13 cellular contexts compared by ENCODE assay signal in the genomic region with DNA sequence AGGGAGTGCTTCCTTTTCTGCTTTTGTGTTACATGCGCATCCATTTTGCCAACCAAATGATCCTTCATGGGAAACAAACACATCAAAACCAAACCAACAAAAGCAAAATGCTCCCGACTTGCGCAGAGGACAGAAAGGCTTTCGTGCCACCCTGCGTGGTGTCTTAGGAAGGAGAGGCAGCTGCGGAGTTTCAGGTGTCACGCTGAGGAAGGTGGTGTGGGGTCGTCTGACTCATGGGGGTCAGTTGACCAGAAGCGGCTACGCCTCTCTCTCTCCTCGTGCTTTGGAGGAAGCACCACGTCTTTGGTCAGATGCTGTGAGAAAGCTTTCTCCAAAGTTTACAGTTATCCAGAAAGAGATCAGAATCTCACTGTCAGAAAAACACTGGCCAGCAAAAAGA. TPM values are rescaled to one million over a fixed set of nuclear protein-coding genes. Genes with fewer than 3 reads are reported as not detected.
A peak's percentile ranks its signal among the peaks of the same experiment; 100 is the strongest.
DNase-seq lines count a peak whose midpoint lies in the region; ATAC-seq and TF ChIP-seq lines count a peak whose summit lies in the region.
"Had no signal": no experiment of that assay in that cellular context is flagged by ENCODE, and none has a peak within 500 bp of the region (broad histone marks: within the 10 kb centered on the region; RNA-seq: fewer than 3 reads in every experiment).

No MANE protein-coding gene starts in this region.

- H3K27me3 ChIP-seq in lung (ENCODE audit: control insufficient read depth, insufficient read depth) (no peaks in the 10 kb centered on the region), thyroid gland (no peaks in the 10 kb centered on the region), prostate gland (replicated peaks; ENCODE audit: insufficient read depth) (no peaks in the 10 kb centered on the region), WERI-Rb-1 (ENCODE audit: insufficient read depth, low read depth, severe bottlenecking) (no peaks in the 10 kb centered on the region)
- no peaks in the 10 kb centered on the region for H3K27me3 ChIP-seq in CD8-positive, alpha-beta memory T cell (ENCODE audit: insufficient read depth, low read length, poor library complexity, severe bottlenecking)

- ATAC-seq in lung (ENCODE audit: insufficient read depth, low FRiP score) = no peak
- ATAC-seq: activated CD8-positive, alpha-beta T cell treated with anti-CD3 and anti-CD28 coated beads for 36 hours; T-helper 17 cell had no signal

- H3K4me3 ChIP-seq in lung (no peak overlapping the region), thyroid gland (replicated peaks in 1 of 3) (no peak overlapping the region), prostate gland (no peak overlapping the region), WERI-Rb-1 (ENCODE audit: low read depth, low read length) (no peak overlapping the region)
- no peak overlapping the region for H3K4me3 ChIP-seq in CD8-positive, alpha-beta memory T cell (ENCODE audit: low read length)

- H3K27ac ChIP-seq in lung (ENCODE audit: low read depth in 1 of 2, low read length in 1 of 2) (peak overlapping the region; percentile 9 to 50), thyroid gland (peak overlapping the region in 2 of 3 donors; percentile 72 to 90), prostate gland (no peak overlapping the region), WERI-Rb-1 (no peak overlapping the region; the same call in 1 of the 2 replicates)
- no peak overlapping the region for H3K27ac ChIP-seq in CD8-positive, alpha-beta memory T cell (ENCODE audit: low read depth, low read length)

- H3K4me1 Mint-ChIP-seq in MCF 10A (ENCODE audit: insufficient read depth, unreplicated experiment) = peaks cover 70% of the 10 kb centered on the region
- H3K4me1 Mint-ChIP-seq in CD8-positive, alpha-beta memory T cell = peaks cover 4 to 17% (median 11%) of the 10 kb centered on the region in 3 donors

- no peaks in the 10 kb centered on the region for H3K27me3 Mint-ChIP-seq in MCF 10A (ENCODE audit: insufficient read depth, unreplicated experiment)
- peaks cover 6 to 14% of the 10 kb centered on the region in 2 donors for H3K27me3 Mint-ChIP-seq in CD8-positive, alpha-beta memory T cell

- TF ChIP-seq CTCF in MCF 10A (IDR thresholded peaks at IDR 0.05; ENCODE audit: unreplicated experiment) = no peak
- TF ChIP-seq CTCF in lung (IDR thresholded peaks at IDR 0.05; ENCODE audit: control extremely low read depth, extremely low read depth) = no peak
- no peak for TF ChIP-seq CTCF in thyroid gland (IDR thresholded peaks at IDR 0.05)
- TF ChIP-seq CTCF in prostate gland (IDR thresholded peaks at IDR 0.05) = no peak
- no peak for TF ChIP-seq CTCF in WERI-Rb-1 (IDR thresholded peaks at IDR 0.05; ENCODE audit: low read depth, low read length)

- no peak for TF ChIP-seq POLR2A in thyroid gland (IDR thresholded peaks at IDR 0.05)
- no peak for TF ChIP-seq POLR2A in prostate gland (IDR thresholded peaks at IDR 0.05)

- no peaks in the 10 kb centered on the region for H3K36me3 ChIP-seq in lung (ENCODE audit: control insufficient read depth in 2 of 2, insufficient read depth in 2 of 2, low read length in 2 of 2)
- no peaks in the 10 kb centered on the region for H3K36me3 ChIP-seq in thyroid gland
- H3K36me3 ChIP-seq in CD8-positive, alpha-beta memory T cell (ENCODE audit: insufficient read depth, low read length) = no peaks in the 10 kb centered on the region
- H3K36me3 ChIP-seq in prostate gland = no peaks in the 10 kb centered on the region
- H3K36me3 ChIP-seq in WERI-Rb-1 = no peaks in the 10 kb centered on the region

- peak overlapping the region; percentile 75 for H3K27ac Mint-ChIP-seq in MCF 10A (ENCODE audit: low read depth, unreplicated experiment)
- H3K27ac Mint-ChIP-seq in CD8-positive, alpha-beta memory T cell = no peak overlapping the region
- H3K27ac Mint-ChIP-seq: activated CD8-positive, alpha-beta T cell treated with anti-CD3 and anti-CD28 coated beads for 36 hours; activated naive CD8-positive, alpha-beta T cell treated with anti-CD3 and anti-CD28 coated beads, Interleukin-2, amount 10 ng/mL, durations not matched to agents 7 days and 5 days; T-helper 17 cell had no signal

- peak; percentile 37 for DNase-seq in LoVo (ENCODE audit: low spot score)
- DNase-seq in MCF 10A (ENCODE audit: unreplicated experiment) = no peak
- DNase-seq in lung (ENCODE audit: low spot score) = no peak
- DNase-seq in thyroid gland = no peak
- DNase-seq in CD8-positive, alpha-beta memory T cell = no peak
- DNase-seq in prostate gland (ENCODE audit: low spot score) = no peak
- DNase-seq in WERI-Rb-1 = no peak
- DNase-seq: activated CD8-positive, alpha-beta T cell treated with anti-CD3 and anti-CD28 coated beads for 36 hours; activated naive CD8-positive, alpha-beta T cell treated with anti-CD3 and anti-CD28 coated beads, Interleukin-2, amount 10 ng/mL, durations not matched to agents 7 days and 5 days; DMS 273 treated with DMSO at 0.1 percent for 48 hours; NCI-H748 treated with DMSO at 0.1 percent for 48 hours; posterior cingulate gyrus; T-helper 17 cell had no signal

- no peak overlapping the region for H3K4me3 Mint-ChIP-seq in MCF 10A (ENCODE audit: unreplicated experiment)
- no peak overlapping the region for H3K4me3 Mint-ChIP-seq in CD8-positive, alpha-beta memory T cell
- H3K4me3 Mint-ChIP-seq: activated CD8-positive, alpha-beta T cell treated with anti-CD3 and anti-CD28 coated beads for 36 hours; activated naive CD8-positive, alpha-beta T cell treated with anti-CD3 and anti-CD28 coated beads, Interleukin-2, amount 10 ng/mL, durations not matched to agents 7 days and 5 days; T-helper 17 cell had no signal

- 75 to 86% methylated on average over 12 of the region's 12 CpGs for WGBS in lung, 2 donors
- WGBS in thyroid gland, 2 donors = 78% methylated on average over 12 of the region's 12 CpGs
- WGBS in prostate gland = 60% methylated on average over 12 of the region's 12 CpGs

- peaks cover 35% of the 10 kb centered on the region for H3K36me3 Mint-ChIP-seq in MCF 10A (ENCODE audit: insufficient read depth, unreplicated experiment)
- H3K36me3 Mint-ChIP-seq in CD8-positive, alpha-beta memory T cell = peaks cover 0 to 2% (median 0%) of the 10 kb centered on the region in 3 donors
- H3K36me3 Mint-ChIP-seq: activated naive CD8-positive, alpha-beta T cell treated with anti-CD3 and anti-CD28 coated beads, Interleukin-2, amount 10 ng/mL, durations not matched to agents 7 days and 5 days had no signal

- CTCF ChIA-PET in MCF 10A (lab: Yijun Ruan, JAX) = interaction anchor here (0.7 to 11.2 kb wide), 2 partner anchors 104 to 219 kb away, joined by 3 to 154 read pairs; partner anchors contain the start of gene GSG1
- CTCF ChIA-PET in CD8-positive, alpha-beta memory T cell (lab: Charles Lee) = no interaction called here

- H3K9me3 ChIP-seq in lung (ENCODE audit: control insufficient read depth in 2 of 2, insufficient read depth in 1 of 2, low read length in 1 of 2) (peaks cover 0 to 2% of the 10 kb centered on the region in 2 donors), thyroid gland (no peaks in the 10 kb centered on the region), prostate gland (no peaks in the 10 kb centered on the region), WERI-Rb-1 (ENCODE audit: severe bottlenecking) (no peaks in the 10 kb centered on the region)
- no peaks in the 10 kb centered on the region for H3K9me3 ChIP-seq in CD8-positive, alpha-beta memory T cell (ENCODE audit: low read length)

- intact Hi-C loops in MCF 10A (cut with micrococcal nuclease) (no loop called here), thyroid gland (cut with DNase I) (no loop called here), prostate gland (cut with DNase I) (loop anchor here (5.0 kb wide), 1 partner anchor 102 kb away; the partner anchor contains the start of gene GSG1)

- POLR2A ChIA-PET in MCF 10A (lab: Yijun Ruan, JAX) = interaction anchor here (0.6 to 20.9 kb wide), 4 partner anchors 6 to 103 kb away, joined by 3 to 243 read pairs (median 74); partner anchors contain the start of genes EMP1 and GSG1
- POLR2A ChIA-PET in CD8-positive, alpha-beta memory T cell (lab: Charles Lee) = no interaction called here

- no peaks in the 10 kb centered on the region for H3K9me3 Mint-ChIP-seq in MCF 10A (ENCODE audit: unreplicated experiment)
- H3K9me3 Mint-ChIP-seq in CD8-positive, alpha-beta memory T cell = no peaks in the 10 kb centered on the region
- H3K9me3 Mint-ChIP-seq: activated CD8-positive, alpha-beta T cell treated with anti-CD3 and anti-CD28 coated beads for 36 hours; activated naive CD8-positive, alpha-beta T cell treated with anti-CD3 and anti-CD28 coated beads, Interleukin-2, amount 10 ng/mL, durations not matched to agents 7 days and 5 days had no signal

- no TSS peak for BruUV-seq in MCF 10A (replicated peaks; lab: Mats Ljungman, UMichigan)

- H3K4me1 ChIP-seq in lung (ENCODE audit: control insufficient read depth in 2 of 2, insufficient read depth in 2 of 2, low read length in 2 of 2) (peaks cover 17 to 39% of the 10 kb centered on the region in 2 donors), thyroid gland (peaks cover 76 to 91% of the 10 kb centered on the region in 2 donors), prostate gland (replicated peaks) (no peaks in the 10 kb centered on the region)
- no peaks in the 10 kb centered on the region for H3K4me1 ChIP-seq in CD8-positive, alpha-beta memory T cell (ENCODE audit: insufficient read depth, low read length)

RNA-seq across cellular contexts. Expression of gene EMP1, which starts 7.9 kb away (rescaled TPM):
- total RNA-seq in MCF 10A (2022) = 193 and 230 TPM in 2 replicates
- 100 to 1,000 TPM in 1 of 2 donors, 10 to 100 TPM in 1; 67.5 to 348 TPM for total RNA-seq in lung
- polyA plus RNA-seq in lung = 100 to 1,000 TPM in 1 of 2 donors, 10 to 100 TPM in 1; 91.7 to 243 TPM
- total RNA-seq in thyroid gland = 100 to 1,000 TPM; 459 to 634 (median 503) TPM
- total RNA-seq in CD8-positive, alpha-beta memory T cell = 10 to 100 TPM in 1 of 2 experiments, 1 to 10 TPM in 1; 9.6 to 12.9 TPM
- polyA plus RNA-seq in CD8-positive, alpha-beta memory T cell = 0.35 TPM
- 10 to 100 TPM; 38.9 to 71.6 TPM for total RNA-seq in prostate gland

Comparison
In these comparisons a context has a peak if more than half of its experiments do, and no peak if none do; other contexts are left out.
1. H3K27ac ChIP-seq: peak in lung (2 of 2) and thyroid gland (2 of 3); none in CD8-positive, alpha-beta memory T cell (single experiment), prostate gland (0 of 2) and WERI-Rb-1 (single experiment).